In the genomic region with DNA sequence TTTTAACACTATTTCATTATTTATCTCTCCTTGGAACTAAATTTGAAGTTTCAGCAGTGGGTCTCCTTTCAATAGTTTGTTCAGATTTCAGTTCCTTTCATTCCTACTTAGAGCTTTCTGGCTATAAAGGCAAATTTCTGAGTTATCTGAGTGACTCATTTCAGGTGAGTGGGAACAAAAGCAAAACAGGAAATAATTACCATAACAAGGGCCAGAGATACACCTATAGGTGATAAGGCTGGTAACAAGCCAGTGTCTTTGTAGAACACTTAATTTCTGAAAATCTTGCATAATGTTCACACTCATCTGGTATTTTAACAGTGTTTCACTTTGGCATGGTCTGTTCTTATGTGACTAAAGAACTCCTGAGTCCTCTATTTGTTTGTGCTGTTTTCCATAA, we compare ENCODE assay signal across 16 cellular contexts.
DNase-seq lines count a peak whose midpoint lies in the region; ATAC-seq and TF ChIP-seq lines count a peak whose summit lies in the region.
"Had no signal": no experiment of that assay in that cellular context is flagged by ENCODE, and none has a peak within 500 bp of the region (broad histone marks: within the 10 kb centered on the region; RNA-seq: fewer than 3 reads in every experiment).

No MANE protein-coding gene starts in this region.

- H3K4me1 Mint-ChIP-seq in CD4-positive, alpha-beta memory T cell, result peaks cover 21 to 38% (median 28%) of the 10 kb centered on the region in 4 donors
- H3K4me1 Mint-ChIP-seq in H9, result peaks cover 29 to 35% of the 10 kb centered on the region in 2 experiments
- H3K4me1 Mint-ChIP-seq in activated CD8-positive, alpha-beta T cell treated with anti-CD3 and anti-CD28 coated beads, Interleukin-2, amount 10 ng/mL, durations not matched to agents 7 days and 5 days (ENCODE audit: low read depth), result peaks cover 18% of the 10 kb centered on the region
- H3K4me1 Mint-ChIP-seq: brain, immature natural killer cell had no signal

- H3K4me2 ChIP-seq in H9 (ENCODE audit: insufficient read depth, insufficient read length, low read length), result no peak overlapping the region

- no peak overlapping the region for H3K56ac ChIP-seq in H9 (ENCODE audit: insufficient read length, low read depth, low read length)

- peaks cover 32% of the 10 kb centered on the region for H3K4me1 ChIP-seq in CD4-positive, alpha-beta memory T cell (ENCODE audit: insufficient read depth, low read length)
- H3K4me1 ChIP-seq in H9 (ENCODE audit: insufficient read depth, low read length) (peaks cover 7% of the 10 kb centered on the region; the same call in 1 of the 2 replicates), iPS-20b (ENCODE audit: insufficient read depth, low read length) (peaks cover 21% of the 10 kb centered on the region)
- H3K4me1 ChIP-seq: psoas muscle had no signal

- H2AFZ ChIP-seq in H9 (ENCODE audit: low read length), result no peak overlapping the region

- intact Hi-C loops in CD4-positive, alpha-beta memory T cell (cut with micrococcal nuclease), result loop anchor here (2.0 kb wide), 2 partner anchors 14 to 64 kb away; partner anchors contain the start of gene PRRC2C
- intact Hi-C loops in left colon (cut with DNase I, micrococcal nuclease), result no loop called here

- no peak overlapping the region for H3K4me3 ChIP-seq in CD4-positive, alpha-beta memory T cell (ENCODE audit: low read length in 2 of 2)
- no peak overlapping the region for H3K4me3 ChIP-seq in iPS-20b (ENCODE audit: low read length)
- H3K4me3 ChIP-seq: psoas muscle had no signal

- no peak overlapping the region for H4K8ac ChIP-seq in H9 (replicated peaks; ENCODE audit: insufficient read length, low read depth, low read length)

- no peak overlapping the region for H3K14ac ChIP-seq in H9 (ENCODE audit: insufficient read depth, low read length)

- no peak overlapping the region for H3K23ac ChIP-seq in H9 (ENCODE audit: insufficient read length, low read depth, low read length)

- POLR2A ChIA-PET in CD4-positive, alpha-beta memory T cell (lab: Charles Lee; ENCODE audit: partially characterized antibody), result interaction anchor here (0.9 to 4.5 kb wide), 6 partner anchors 10 to 108 kb away, joined by 3 to 34 read pairs (median 3); partner anchors contain the start of gene PRRC2C
- POLR2A ChIA-PET in activated CD8-positive, alpha-beta T cell treated with anti-CD3 and anti-CD28 coated beads, Interleukin-2, amount 10 ng/mL, durations not matched to agents 7 days and 5 days (lab: Charles Lee), result no interaction called here

- no peak overlapping the region for H4K91ac ChIP-seq in H9 (ENCODE audit: insufficient read length, low read depth, low read length)

- no peak overlapping the region for H3K4ac ChIP-seq in H9 (ENCODE audit: low read depth, low read length)

- no peak for TF ChIP-seq CTCF in H9 (conservative IDR thresholded peaks at IDR 0.05)

- H3K9me3 ChIP-seq in CD4-positive, alpha-beta memory T cell (ENCODE audit: control insufficient read depth in 1 of 2, low read length in 2 of 2), result no peaks in the 10 kb centered on the region
- H3K9me3 ChIP-seq in H9 (ENCODE audit: control insufficient read depth, low read depth, low read length) (no peaks in the 10 kb centered on the region), iPS-20b (ENCODE audit: insufficient read depth, low read depth, low read length) (no peaks in the 10 kb centered on the region)
- H3K9me3 ChIP-seq: psoas muscle had no signal

- H4K20me1 ChIP-seq in H9 (ENCODE audit: control insufficient read depth, insufficient read depth, insufficient read length), result no peaks in the 10 kb centered on the region

- H3K27ac Mint-ChIP-seq in CD4-positive, alpha-beta memory T cell, result peak overlapping the region; percentile 59 to 93 (median 89)
- H3K27ac Mint-ChIP-seq in H9, result peak overlapping the region; percentile 70 to 95 (median 94); a peak in 6 of 7 replicates
- H3K27ac Mint-ChIP-seq in activated CD8-positive, alpha-beta T cell treated with anti-CD3 and anti-CD28 coated beads, Interleukin-2, amount 10 ng/mL, durations not matched to agents 7 days and 5 days, result peak overlapping the region; percentile 57
- H3K27ac Mint-ChIP-seq: brain, immature natural killer cell had no signal

- H3K9ac ChIP-seq in H9 (ENCODE audit: extremely low read depth, insufficient read length, low read length) (no peak overlapping the region), iPS-20b (ENCODE audit: low read depth, low read length) (peak overlapping the region; percentile 7; the same call in 1 of the 2 replicates)

- H2BK12ac ChIP-seq in H9 (ENCODE audit: insufficient read length, low read depth, low read length), result no peak overlapping the region

- H3K23me2 ChIP-seq in H9 (ENCODE audit: insufficient read length, low read depth, low read length, poor library complexity, severe bottlenecking), result no peaks in the 10 kb centered on the region

- H3K36me3 Mint-ChIP-seq in CD4-positive, alpha-beta memory T cell, result peaks cover 0 to 2% of the 10 kb centered on the region in 2 donors
- H3K36me3 Mint-ChIP-seq in H9 (ENCODE audit: insufficient read depth in 1 of 3, low read depth in 3 of 3), result peaks cover 4 to 16% (median 10%) of the 10 kb centered on the region in 3 experiments; a peak in 5 of 7 replicates
- H3K36me3 Mint-ChIP-seq in activated CD8-positive, alpha-beta T cell treated with anti-CD3 and anti-CD28 coated beads, Interleukin-2, amount 10 ng/mL, durations not matched to agents 7 days and 5 days (ENCODE audit: low read depth), result no peaks in the 10 kb centered on the region
- H3K36me3 Mint-ChIP-seq: brain, immature natural killer cell had no signal

- no peak overlapping the region for H3T11ph ChIP-seq in H9 (ENCODE audit: low read length)

- H3K27me3 ChIP-seq in CD4-positive, alpha-beta memory T cell (ENCODE audit: insufficient read depth, low read length), result no peaks in the 10 kb centered on the region
- no peaks in the 10 kb centered on the region for H3K27me3 ChIP-seq in H9 (ENCODE audit: insufficient read depth, low read length)
- H3K27me3 ChIP-seq in iPS-20b (ENCODE audit: insufficient read depth, low read length), result no peaks in the 10 kb centered on the region

- ATAC-seq in activated CD8-positive, alpha-beta T cell treated with anti-CD3 and anti-CD28 coated beads, Interleukin-2, amount 10 ng/mL, durations not matched to agents 7 days and 5 days, result no peak
- ATAC-seq in left colon, result no peak
- no peak for ATAC-seq in GM21528 (IDR thresholded peaks at IDR 0.05; ENCODE audit: low FRiP score, unreplicated experiment)
- no peak for ATAC-seq in HG03520 (IDR thresholded peaks at IDR 0.05; ENCODE audit: unreplicated experiment)
- ATAC-seq: psoas muscle had no signal

- no peak overlapping the region for H3K18ac ChIP-seq in H9 (ENCODE audit: insufficient read length, low read depth, low read length)

- no peak overlapping the region for H2BK20ac ChIP-seq in H9 (ENCODE audit: low read depth, low read length, poor library complexity, severe bottlenecking)

- no peaks in the 10 kb centered on the region for H3K36me3 ChIP-seq in CD4-positive, alpha-beta memory T cell (ENCODE audit: insufficient read depth, low read length)
- H3K36me3 ChIP-seq in iPS-20b (ENCODE audit: insufficient read depth, low read depth, low read length), result no peaks in the 10 kb centered on the region

- no peak overlapping the region for H2BK15ac ChIP-seq in H9 (ENCODE audit: low read depth, low read length)

- H3K79me1 ChIP-seq in H9 (ENCODE audit: insufficient read depth, low read depth, low read length, poor library complexity, severe bottlenecking), result no peaks in the 10 kb centered on the region

- CTCF ChIA-PET in CD4-positive, alpha-beta memory T cell (lab: Charles Lee; ENCODE audit: partially characterized antibody), result interaction anchor here (1.3 to 3.2 kb wide), 2 partner anchors 65 to 107 kb away, joined by 5 to 15 read pairs; partner anchors contain the start of genes FMO4 and PRRC2C
- CTCF ChIA-PET in activated CD8-positive, alpha-beta T cell treated with anti-CD3 and anti-CD28 coated beads, Interleukin-2, amount 10 ng/mL, durations not matched to agents 7 days and 5 days (lab: Charles Lee), result interaction anchor here (0.9 kb wide), 1 partner anchor 10 kb away, joined by 3 read pairs; no protein-coding TSS in a partner anchor

- no peak overlapping the region for H2BK5ac ChIP-seq in H9 (ENCODE audit: insufficient read length, low read length)

- no peak overlapping the region for H2AK5ac ChIP-seq in H9 (ENCODE audit: insufficient read length, low read length)

- H3K27me3 Mint-ChIP-seq in CD4-positive, alpha-beta memory T cell, result no peaks in the 10 kb centered on the region
- H3K27me3 Mint-ChIP-seq in H9 (ENCODE audit: low read depth), result no peaks in the 10 kb centered on the region
- no peaks in the 10 kb centered on the region for H3K27me3 Mint-ChIP-seq in activated CD8-positive, alpha-beta T cell treated with anti-CD3 and anti-CD28 coated beads, Interleukin-2, amount 10 ng/mL, durations not matched to agents 7 days and 5 days (ENCODE audit: low read depth)

- no peaks in the 10 kb centered on the region for H3K79me2 ChIP-seq in H9 (ENCODE audit: insufficient read depth, low read length)

- H4K5ac ChIP-seq in H9 (ENCODE audit: insufficient read length, low read depth, low read length), result no peak overlapping the region

- no peak overlapping the region for H2BK120ac ChIP-seq in H9 (ENCODE audit: low read depth, low read length, poor library complexity, severe bottlenecking)

- H3K4me3 Mint-ChIP-seq in CD4-positive, alpha-beta memory T cell, result peak overlapping the region in 7 of 8 donors; percentile 36 to 85 (median 72)
- no peak overlapping the region for H3K4me3 Mint-ChIP-seq in H9
- H3K4me3 Mint-ChIP-seq in activated CD8-positive, alpha-beta T cell treated with anti-CD3 and anti-CD28 coated beads, Interleukin-2, amount 10 ng/mL, durations not matched to agents 7 days and 5 days, result no peak overlapping the region
- H3K4me3 Mint-ChIP-seq: brain, immature natural killer cell had no signal

- peak in 3 of 5 donors; percentile 2 to 11 (median 4) for DNase-seq in CD4-positive, alpha-beta memory T cell
- DNase-seq in H9 (no peak), NCI-H1436 treated with DMSO at 0.1 percent for 48 hours (lab: John Stamatoyannopoulos, UW) (no peak), left colon (no peak)
- DNase-seq in activated CD8-positive, alpha-beta T cell treated with anti-CD3 and anti-CD28 coated beads, Interleukin-2, amount 10 ng/mL, durations not matched to agents 7 days and 5 days, result no peak
- DNase-seq: DMS79 treated with DMSO at 0.1 percent for 48 hours; effector CD4-positive, alpha-beta T cell; foreskin melanocyte; immature natural killer cell; NCI-H2029 treated with DMSO at 0.1 percent for 48 hours; NCI-H774; psoas muscle had no signal

- peaks cover 0 to 2% (median 0%) of the 10 kb centered on the region in 8 donors for H3K9me3 Mint-ChIP-seq in CD4-positive, alpha-beta memory T cell
- peaks cover 14 to 25% of the 10 kb centered on the region in 2 experiments; a peak in 4 of 5 replicates for H3K9me3 Mint-ChIP-seq in H9
- no peaks in the 10 kb centered on the region for H3K9me3 Mint-ChIP-seq in activated CD8-positive, alpha-beta T cell treated with anti-CD3 and anti-CD28 coated beads, Interleukin-2, amount 10 ng/mL, durations not matched to agents 7 days and 5 days (ENCODE audit: insufficient read depth)
- H3K9me3 Mint-ChIP-seq: immature natural killer cell had no signal

- peak overlapping the region; percentile 25 for H3K27ac ChIP-seq in CD4-positive, alpha-beta memory T cell (ENCODE audit: low read depth, low read length)
- H3K27ac ChIP-seq in H9 (ENCODE audit: insufficient read length, low read depth, low read length) (peak overlapping the region; percentile 82), iPS-20b (ENCODE audit: low read length) (peak overlapping the region; percentile 50)
- H3K27ac ChIP-seq: psoas muscle had no signal

Comparison
In these comparisons a context has a peak if more than half of its experiments do, and no peak if none do; other contexts are left out.
1. DNase-seq: peak in CD4-positive, alpha-beta memory T cell (3 of 5); none in H9 (single experiment), activated CD8-positive, alpha-beta T cell treated with anti-CD3 and anti-CD28 coated beads, Interleukin-2, amount 10 ng/mL, durations not matched to agents 7 days and 5 days (single experiment), NCI-H1436 treated with DMSO at 0.1 percent for 48 hours (single experiment) and left colon (0 of 2).
2. H3K27ac ChIP-seq: peak in every context shown above with its lines; median percentile 82 in H9; 50 in iPS-20b; 25 in CD4-positive, alpha-beta memory T cell.
3. H3K4me3 Mint-ChIP-seq: peak in CD4-positive, alpha-beta memory T cell (7 of 8); none in H9 (0 of 2) and activated CD8-positive, alpha-beta T cell treated with anti-CD3 and anti-CD28 coated beads, Interleukin-2, amount 10 ng/mL, durations not matched to agents 7 days and 5 days (single experiment).
4. Peak in every context shown above with its lines, with median percentiles within 50 percentile points of each other: H3K27ac Mint-ChIP-seq.